In the genomic region with DNA sequence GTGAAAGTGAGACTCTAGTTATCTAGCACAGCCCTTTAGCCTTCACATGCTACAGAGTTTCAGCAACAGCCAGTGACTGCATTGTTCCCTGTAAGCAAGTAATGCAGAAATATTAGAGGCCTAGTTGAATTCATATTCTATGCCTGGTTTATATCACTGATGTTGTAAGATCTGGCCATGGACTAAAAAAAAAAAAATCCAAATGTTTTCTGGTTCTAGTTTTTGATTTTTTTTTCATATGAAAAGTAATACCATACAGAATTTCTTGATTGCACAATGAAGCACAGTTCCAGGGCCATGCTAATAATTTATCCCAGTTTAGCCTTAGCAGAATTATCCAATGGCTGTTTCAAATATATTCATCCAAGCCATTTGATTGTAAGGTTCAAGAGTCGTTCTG, we compare ENCODE assay signal across 1 cellular context.
TF ChIP-seq lines count a peak whose summit lies in the region.

No MANE protein-coding gene starts in this region.

TF ChIP-seq in IMR-90, 13 proteins besides CTCF, POLR2A, EP300 and RAD21:
- TF ChIP-seq NFE2L2 (IDR thresholded peaks at IDR 0.05; ENCODE audit: low read depth, low read length) (no peak), CHD1 (IDR thresholded peaks at IDR 0.05; ENCODE audit: low read depth, low read length) (no peak)
